Comparison of ENCODE assay signal across 20 cellular contexts in genomic region chr6:97048771-97049170, GRCh38.
"Had no signal": no experiment of that assay in that cellular context is flagged by ENCODE, and none has a peak within 500 bp of the region (broad histone marks: within the 10 kb centered on the region; RNA-seq: fewer than 3 reads in every experiment).

No MANE protein-coding gene starts in this region.

- H3K9me3 Mint-ChIP-seq: activated naive CD8-positive, alpha-beta T cell treated with anti-CD3 and anti-CD28 coated beads, Interleukin-2, amount 10 ng/mL, durations not matched to agents 7 days and 5 days; brain; immature natural killer cell; memory B cell; neural crest cell; stimulated activated naive CD8-positive, alpha-beta T cell treated with anti-CD3 and anti-CD28 coated beads, Interleukin-15, Interleukin-2, amounts not matched to agents 100 ng/mL and 50 ng/mL, for 24 hours had no signal

- H3K4me3 Mint-ChIP-seq: brain, neural crest cell had no signal

- H3K27me3 Mint-ChIP-seq: activated naive CD8-positive, alpha-beta T cell treated with anti-CD3 and anti-CD28 coated beads, Interleukin-2, amount 10 ng/mL, durations not matched to agents 7 days and 5 days; memory B cell; stimulated activated naive CD8-positive, alpha-beta T cell treated with anti-CD3 and anti-CD28 coated beads, Interleukin-15, Interleukin-2, amounts not matched to agents 100 ng/mL and 50 ng/mL, for 24 hours had no signal

- ATAC-seq: gastrocnemius medialis, left ventricle myocardium superior, right cardiac atrium had no signal

- H3K36me3 Mint-ChIP-seq: activated naive CD8-positive, alpha-beta T cell treated with anti-CD3 and anti-CD28 coated beads, Interleukin-2, amount 10 ng/mL, durations not matched to agents 7 days and 5 days; brain; immature natural killer cell; memory B cell had no signal

- H3K27ac ChIP-seq: colonic mucosa, gastrocnemius medialis, prostate gland, testis, upper lobe of left lung, VCaP had no signal

- H3K27me3 ChIP-seq: colonic mucosa, gastrocnemius medialis, testis, upper lobe of left lung had no signal

- H3K4me1 ChIP-seq: colonic mucosa, gastrocnemius medialis, prostate gland, testis, upper lobe of left lung had no signal

- DNase-seq: activated CD4-positive, alpha-beta T cell treated with anti-CD3 and anti-CD28 coated beads for 1 hour; activated CD4-positive, alpha-beta T cell treated with anti-CD3 and anti-CD28 coated beads, Interleukin-2, amount 50 U/mL, for 48 hours; activated effector memory CD4-positive, alpha-beta T cell treated with Interleukin-2 at 50 U/mL for 16 hours; activated naive CD8-positive, alpha-beta T cell treated with anti-CD3 and anti-CD28 coated beads, Interleukin-2, amount 10 ng/mL, durations not matched to agents 7 days and 5 days; activated T-cell treated with anti-CD3 and anti-CD28 coated beads, Interleukin-2, amount 50 U/mL, for 1 hour; central memory CD4-positive, alpha-beta T cell; colonic mucosa; gastrocnemius medialis; immature natural killer cell; kidney glomerular epithelial cell; left ventricle myocardium superior; right cardiac atrium; testis; upper lobe of left lung had no signal

- H3K36me3 ChIP-seq: colonic mucosa, gastrocnemius medialis, prostate gland, upper lobe of left lung had no signal

- H3K4me3 ChIP-seq: colonic mucosa, gastrocnemius medialis, prostate gland, testis, upper lobe of left lung had no signal

- H3K9me3 ChIP-seq: colonic mucosa, gastrocnemius medialis, prostate gland, testis, upper lobe of left lung had no signal
